In the genomic region with DNA sequence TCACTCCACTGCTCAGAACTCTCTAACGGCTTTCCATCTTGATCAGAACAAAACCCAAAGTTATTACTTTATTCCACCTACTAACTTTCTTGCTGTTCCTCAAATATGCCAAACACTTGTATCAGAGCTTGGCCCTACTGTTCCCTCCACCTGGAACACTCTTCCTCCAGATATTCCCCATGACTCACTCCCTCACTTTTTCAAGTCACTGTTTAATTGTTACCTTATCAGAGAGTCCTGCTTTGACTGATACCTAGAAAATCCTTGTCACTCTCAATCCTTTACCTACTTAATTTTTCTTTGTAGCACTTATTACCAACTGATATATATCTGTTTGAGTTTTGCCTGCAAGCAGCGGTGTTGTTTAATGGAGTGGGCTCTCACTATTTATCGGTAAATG, we compare ENCODE assay signal across 32 cellular contexts.
"Had no signal": no experiment of that assay in that cellular context is flagged by ENCODE, and none has a peak within 500 bp of the region (broad histone marks: within the 10 kb centered on the region; RNA-seq: fewer than 3 reads in every experiment).

No MANE protein-coding gene starts in this region.

- H3K4me3 Mint-ChIP-seq: activated B cell treated with CpG ODN at 0.5 μM for 24 hours; activated CD4-positive, alpha-beta memory T cell treated with anti-CD3 and anti-CD28 coated beads, Interleukin-2, amount 10 ng/mL, durations not matched to agents 7 days and 5 days; activated CD4-positive, alpha-beta T cell treated with anti-CD3 and anti-CD28 coated beads, Interleukin-2, amount 10 ng/mL, durations not matched to agents 24 days and 14 days; activated naive CD4-positive, alpha-beta T cell treated with anti-CD3 and anti-CD28 coated beads, Interleukin-2, amount 10 ng/mL, durations not matched to agents 7 days and 5 days; activated naive CD8-positive, alpha-beta T cell; activated T-cell treated with anti-CD3 and anti-CD28 coated beads, Interleukin-2, amount 50 U/mL, for 24 hours; activated T-cell treated with anti-CD3 and anti-CD28 coated beads, Interleukin-2, amount 50 U/mL, for 72 hours; effector memory CD8-positive, alpha-beta T cell; T-helper 17 cell; T-helper 2 cell treated with Interferon-gamma antibody and Interleukin-4, amounts not matched to agents 5 μg/mL and 100 μg/mL, for 36 hours had no signal

- H3K27me3 ChIP-seq: brain microvascular endothelial cell, esophagus muscularis mucosa, foreskin keratinocyte, gastrocnemius medialis had no signal

- H3K27ac Mint-ChIP-seq: activated B cell treated with CpG ODN at 0.5 μM for 24 hours; activated CD4-positive, alpha-beta memory T cell treated with anti-CD3 and anti-CD28 coated beads, Interleukin-2, amount 10 ng/mL, durations not matched to agents 7 days and 5 days; activated CD4-positive, alpha-beta T cell treated with anti-CD3 and anti-CD28 coated beads, Interleukin-2, amount 10 ng/mL, durations not matched to agents 24 days and 14 days; activated naive CD4-positive, alpha-beta T cell treated with anti-CD3 and anti-CD28 coated beads, Interleukin-2, amount 10 ng/mL, durations not matched to agents 7 days and 5 days; activated naive CD8-positive, alpha-beta T cell; activated T-cell treated with anti-CD3 and anti-CD28 coated beads, Interleukin-2, amount 50 U/mL, for 24 hours; activated T-cell treated with anti-CD3 and anti-CD28 coated beads, Interleukin-2, amount 50 U/mL, for 72 hours; T-helper 2 cell treated with Interferon-gamma antibody and Interleukin-4, amounts not matched to agents 5 μg/mL and 100 μg/mL, for 36 hours had no signal

- H3K27me3 Mint-ChIP-seq: activated B cell treated with CpG ODN at 0.5 μM for 24 hours; activated CD4-positive, alpha-beta memory T cell treated with anti-CD3 and anti-CD28 coated beads, Interleukin-2, amount 10 ng/mL, durations not matched to agents 7 days and 5 days; activated naive CD8-positive, alpha-beta T cell; activated T-cell treated with anti-CD3 and anti-CD28 coated beads, Interleukin-2, amount 50 U/mL, for 24 hours; effector memory CD8-positive, alpha-beta T cell; T-helper 17 cell had no signal

- H3K9me3 Mint-ChIP-seq: activated B cell treated with CpG ODN at 0.5 μM for 24 hours; activated CD4-positive, alpha-beta memory T cell treated with anti-CD3 and anti-CD28 coated beads, Interleukin-2, amount 10 ng/mL, durations not matched to agents 7 days and 5 days; activated CD4-positive, alpha-beta T cell treated with anti-CD3 and anti-CD28 coated beads, Interleukin-2, amount 10 ng/mL, durations not matched to agents 24 days and 14 days; activated naive CD4-positive, alpha-beta T cell treated with anti-CD3 and anti-CD28 coated beads, Interleukin-2, amount 10 ng/mL, durations not matched to agents 7 days and 5 days; activated T-cell treated with anti-CD3 and anti-CD28 coated beads, Interleukin-2, amount 50 U/mL, for 24 hours; activated T-cell treated with anti-CD3 and anti-CD28 coated beads, Interleukin-2, amount 50 U/mL, for 72 hours; effector memory CD8-positive, alpha-beta T cell; T-helper 2 cell treated with Interferon-gamma antibody and Interleukin-4, amounts not matched to agents 5 μg/mL and 100 μg/mL, for 36 hours had no signal

- H3K36me3 ChIP-seq: brain microvascular endothelial cell, esophagus muscularis mucosa, gastrocnemius medialis, WERI-Rb-1 had no signal

- H3K27ac ChIP-seq: brain microvascular endothelial cell, esophagus muscularis mucosa, foreskin keratinocyte, gastrocnemius medialis had no signal

- H3K36me3 Mint-ChIP-seq: activated naive CD4-positive, alpha-beta T cell treated with anti-CD3 and anti-CD28 coated beads, Interleukin-2, amount 10 ng/mL, durations not matched to agents 7 days and 5 days; activated naive CD8-positive, alpha-beta T cell had no signal

- H3K4me3 ChIP-seq: esophagus muscularis mucosa, gastrocnemius medialis had no signal

- ATAC-seq: activated CD4-positive, CD25-positive, alpha-beta regulatory T cell treated with anti-CD3 and anti-CD28 coated beads, Interleukin-2, amount 50 U/mL, for 24 hours; activated T-cell treated with anti-CD3 and anti-CD28 coated beads, Interleukin-2, amount 50 U/mL, for 72 hours; effector memory CD8-positive, alpha-beta T cell; foreskin keratinocyte; gastrocnemius medialis; T-helper 17 cell had no signal

- H3K9me3 ChIP-seq: esophagus muscularis mucosa, gastrocnemius medialis had no signal

- H3K4me1 ChIP-seq: foreskin keratinocyte had no signal

- FAIRE-seq: astrocyte, colon had no signal

- DNase-seq: activated B cell treated with CpG ODN at 0.5 μM for 24 hours; activated CD4-positive, alpha-beta memory T cell treated with anti-CD3 and anti-CD28 coated beads, Interleukin-2, amount 10 ng/mL, durations not matched to agents 7 days and 5 days; activated CD4-positive, alpha-beta T cell treated with anti-CD3 and anti-CD28 coated beads, Interleukin-2, amount 10 ng/mL, durations not matched to agents 24 days and 14 days; activated CD8-positive, alpha-beta memory T cell treated with anti-CD3 and anti-CD28 coated beads, Interleukin-2, amount 50 U/mL, for 48 hours; activated gamma-delta T cell; activated naive CD4-positive, alpha-beta T cell; activated naive CD4-positive, alpha-beta T cell treated with anti-CD3 and anti-CD28 coated beads, Interleukin-2, amount 10 ng/mL, durations not matched to agents 7 days and 5 days; activated T-cell treated with anti-CD3 and anti-CD28 coated beads for 4 hours; activated T-cell treated with anti-CD3 and anti-CD28 coated beads, Interleukin-2, amount 50 U/mL, for 24 hours; activated T-cell treated with anti-CD3 and anti-CD28 coated beads, Interleukin-2, amount 50 U/mL, for 72 hours; amniotic stem cell; anterior cingulate cortex; brain microvascular endothelial cell; cortex of kidney; dermis blood vessel endothelial cell; effector CD4-positive, alpha-beta T cell; effector memory CD8-positive, alpha-beta T cell; erythroblast; foreskin keratinocyte; gastrocnemius medialis; glutamatergic neuron; SW 1271; T-helper 1 cell; T-helper 17 cell; T1000; WERI-Rb-1 had no signal
